In the genomic region with DNA sequence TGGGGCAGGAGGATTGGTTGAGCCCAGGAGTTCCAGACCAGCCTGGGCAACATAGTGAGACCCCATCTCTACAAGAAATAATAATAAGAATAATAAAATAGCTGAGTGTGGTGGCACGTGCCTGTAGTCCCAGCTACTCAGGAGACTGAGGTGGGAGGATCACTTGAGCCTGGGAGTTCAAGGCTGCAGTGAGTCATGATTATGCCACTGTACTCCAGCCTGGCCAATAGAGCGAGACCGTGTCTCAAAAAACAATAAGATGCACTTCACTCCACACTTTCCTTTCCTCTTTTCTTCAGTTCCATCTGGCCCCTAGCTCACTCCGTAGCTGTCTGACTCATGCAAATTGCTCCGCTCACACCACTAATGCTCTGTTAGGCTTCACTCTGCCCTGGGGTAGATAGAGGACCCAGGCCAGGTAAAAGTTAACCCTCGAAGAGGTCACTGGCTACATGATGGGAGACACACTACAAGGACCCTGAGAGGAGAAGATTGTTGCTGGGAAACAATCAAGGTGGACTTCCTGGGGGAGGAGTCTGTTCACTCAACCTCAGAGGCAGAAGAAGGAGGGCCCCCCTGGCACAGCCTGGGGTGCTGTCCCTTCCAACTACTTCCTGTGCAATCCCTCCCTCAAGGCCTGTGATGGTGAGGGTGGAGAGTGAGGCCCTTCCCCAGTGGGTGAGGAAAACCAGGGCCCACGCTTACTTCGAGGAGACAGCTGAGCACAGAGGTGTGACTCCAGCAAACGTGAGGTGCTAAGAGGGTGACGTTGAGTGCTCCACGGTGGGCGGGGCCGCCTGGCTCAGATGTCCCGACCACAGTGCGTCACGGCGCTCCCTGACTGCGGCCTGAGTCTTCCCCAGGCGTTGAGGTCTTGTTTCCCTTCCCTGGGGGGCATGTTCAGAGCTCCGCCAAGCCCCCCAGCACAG, we compare ENCODE assay signal across 8 cellular contexts. TPM values are rescaled to one million over a fixed set of nuclear protein-coding genes. Genes with fewer than 3 reads are reported as not detected.
DNase-seq lines count a peak whose midpoint lies in the region; ATAC-seq and TF ChIP-seq lines count a peak whose summit lies in the region.

No MANE protein-coding gene starts in this region.

- WGBS in H9 (ENCODE audit: extremely low coverage, insufficient read length, low lambda C conversion rate): no CpG with 5 or more reads among the region's 20 CpGs

- H3K9me3 Mint-ChIP-seq in H9: no peaks in the 10 kb centered on the region
- H3K9me3 Mint-ChIP-seq in central memory CD8-positive, alpha-beta T cell: no peaks in the 10 kb centered on the region

- peak overlapping the region; percentile 24 for H4K8ac ChIP-seq in H9 (replicated peaks; ENCODE audit: insufficient read length, low read depth, low read length)

- H3K4me1 Mint-ChIP-seq in H9: peaks cover 9 to 12% of the 10 kb centered on the region in 2 experiments
- peaks cover 28% of the 10 kb centered on the region for H3K4me1 Mint-ChIP-seq in central memory CD8-positive, alpha-beta T cell

- H3K4me1 ChIP-seq in H9 (ENCODE audit: insufficient read depth, low read length) (peaks cover 4% of the 10 kb centered on the region; the same call in 1 of the 2 replicates), OCI-LY7 (ENCODE audit: insufficient read depth, low read length, poor library complexity, severe bottlenecking) (peaks cover 81% of the 10 kb centered on the region)

- H3K56ac ChIP-seq in H9 (ENCODE audit: insufficient read length, low read depth, low read length): no peak overlapping the region

- H4K20me1 ChIP-seq in H9 (ENCODE audit: control insufficient read depth, insufficient read depth, insufficient read length) (no peaks in the 10 kb centered on the region), OCI-LY7 (ENCODE audit: insufficient read depth, low read length) (no peaks in the 10 kb centered on the region)

- no peak overlapping the region for H3K18ac ChIP-seq in H9 (ENCODE audit: insufficient read length, low read depth, low read length)

- H3K27ac Mint-ChIP-seq in H9: no peak overlapping the region
- peak overlapping the region; percentile 29 for H3K27ac Mint-ChIP-seq in central memory CD8-positive, alpha-beta T cell (ENCODE audit: low read depth)

- H3K4me3 ChIP-seq in OCI-LY7 (ENCODE audit: low read depth, low read length, poor library complexity, severe bottlenecking): peak overlapping the region; percentile 60

- no peak overlapping the region for H3K4me3 Mint-ChIP-seq in H9
- peak overlapping the region; percentile 11 for H3K4me3 Mint-ChIP-seq in central memory CD8-positive, alpha-beta T cell

- H3K4me2 ChIP-seq in H9 (ENCODE audit: insufficient read depth, insufficient read length, low read length) (no peak overlapping the region), OCI-LY7 (ENCODE audit: low read length) (peak overlapping the region; percentile 83)

- no peak overlapping the region for H2BK12ac ChIP-seq in H9 (ENCODE audit: insufficient read length, low read depth, low read length)

- TF ChIP-seq CTCF in H9 (conservative IDR thresholded peaks at IDR 0.05) (no peak), OCI-LY7 (conservative IDR thresholded peaks at IDR 0.05; ENCODE audit: low read length) (no peak)

- DNase-seq in H9 (no peak), OCI-LY7 (ENCODE audit: low spot score) (peak; percentile 91), NCI-H2227 (lab: John Stamatoyannopoulos, UW; ENCODE audit: unreplicated experiment) (no peak), NCI-H1105 (lab: John Stamatoyannopoulos, UW) (no peak), hepatic stellate cell (ENCODE audit: low spot score) (no peak)
- peak; percentile 64 to 86 for DNase-seq in central memory CD8-positive, alpha-beta T cell (ENCODE audit: low spot score in 2 of 2)
- DNase-seq in stimulated activated naive CD8-positive, alpha-beta T cell treated with anti-CD3 and anti-CD28 coated beads, Interleukin-15, Interleukin-2, amounts not matched to agents 100 U/mL and 50 U/mL, for 24 hours: peak; percentile 78

- H2BK5ac ChIP-seq in H9 (ENCODE audit: insufficient read length, low read length): no peak overlapping the region

- H2BK20ac ChIP-seq in H9 (ENCODE audit: low read depth, low read length, poor library complexity, severe bottlenecking): no peak overlapping the region

- no peak overlapping the region for H3K4ac ChIP-seq in H9 (ENCODE audit: low read depth, low read length)

- H4K91ac ChIP-seq in H9 (ENCODE audit: insufficient read length, low read depth, low read length): no peak overlapping the region

- no peak overlapping the region for H2AFZ ChIP-seq in H9 (ENCODE audit: low read length)
- H2AFZ ChIP-seq in OCI-LY7 (ENCODE audit: low read length): peak overlapping the region; percentile 86

- H3K23ac ChIP-seq in H9 (ENCODE audit: insufficient read length, low read depth, low read length): no peak overlapping the region

- H3K27ac ChIP-seq in H9 (ENCODE audit: insufficient read length, low read depth, low read length): no peak overlapping the region
- H3K27ac ChIP-seq in OCI-LY7 (ENCODE audit: low read depth, low read length, poor library complexity, severe bottlenecking): peak overlapping the region; percentile 90

- no peak overlapping the region for H3T11ph ChIP-seq in H9 (ENCODE audit: low read length)

- no peaks in the 10 kb centered on the region for H3K23me2 ChIP-seq in H9 (ENCODE audit: insufficient read length, low read depth, low read length, poor library complexity, severe bottlenecking)

- H3K27me3 Mint-ChIP-seq in H9 (ENCODE audit: low read depth): peaks cover 5% of the 10 kb centered on the region; the same call in 1 of the 2 replicates
- no peaks in the 10 kb centered on the region for H3K27me3 Mint-ChIP-seq in central memory CD8-positive, alpha-beta T cell

- CTCF ChIA-PET in OCI-LY7 (lab: Charles Lee; ENCODE audit: unreplicated experiment): no interaction called here

- H4K5ac ChIP-seq in H9 (ENCODE audit: insufficient read length, low read depth, low read length): peak overlapping the region; percentile 81

- no peaks in the 10 kb centered on the region for H3K36me3 ChIP-seq in OCI-LY7 (ENCODE audit: insufficient read depth, low read length)

- H2BK15ac ChIP-seq in H9 (ENCODE audit: low read depth, low read length): peak overlapping the region; percentile 99; the same call in 1 of the 2 replicates

- H2BK120ac ChIP-seq in H9 (ENCODE audit: low read depth, low read length, poor library complexity, severe bottlenecking): no peak overlapping the region

- H3K36me3 Mint-ChIP-seq in H9 (ENCODE audit: insufficient read depth in 1 of 3, low read depth in 3 of 3): no peaks in the 10 kb centered on the region; a peak in 1 of 7 replicates
- H3K36me3 Mint-ChIP-seq in central memory CD8-positive, alpha-beta T cell (ENCODE audit: insufficient read depth): peaks cover 2% of the 10 kb centered on the region

- peak; percentile 42 for ATAC-seq in GM18498 (IDR thresholded peaks at IDR 0.05; ENCODE audit: unreplicated experiment)
- peak; percentile 93 for ATAC-seq in central memory CD8-positive, alpha-beta T cell (replicated peaks; ENCODE audit: extremely low read depth, poor library complexity, severe bottlenecking)
- peak; percentile 78 for ATAC-seq in stimulated activated naive CD8-positive, alpha-beta T cell treated with anti-CD3 and anti-CD28 coated beads, Interleukin-15, Interleukin-2, amounts not matched to agents 100 U/mL and 50 U/mL, for 24 hours

- no TSS peak for BruUV-seq in OCI-LY7 (replicated peaks; lab: Mats Ljungman, UMichigan)

- H3K79me2 ChIP-seq in H9 (ENCODE audit: insufficient read depth, low read length): no peaks in the 10 kb centered on the region
- H3K79me2 ChIP-seq in OCI-LY7 (ENCODE audit: insufficient read depth, low read depth, low read length): no peaks in the 10 kb centered on the region

- no peaks in the 10 kb centered on the region for H3K9me2 ChIP-seq in OCI-LY7 (ENCODE audit: insufficient read depth, low read length)

- intact Hi-C loops in OCI-LY7 (cut with micrococcal nuclease; ENCODE audit: unreplicated experiment): no loop called here

- H3K14ac ChIP-seq in H9 (ENCODE audit: insufficient read depth, low read length): peak overlapping the region; percentile 77

- POLR2A ChIA-PET in OCI-LY7 (lab: Charles Lee): interaction anchor here (0.6 to 3.5 kb wide), 6 partner anchors 13 to 679 kb away, joined by 3 to 14 read pairs (median 5); no protein-coding TSS in a partner anchor

- H2AK5ac ChIP-seq in H9 (ENCODE audit: insufficient read length, low read length): no peak overlapping the region

- H3K9me3 ChIP-seq in H9 (ENCODE audit: control insufficient read depth, low read depth, low read length) (no peaks in the 10 kb centered on the region), OCI-LY7 (ENCODE audit: low read length) (no peaks in the 10 kb centered on the region)

- no peaks in the 10 kb centered on the region for H3K79me1 ChIP-seq in H9 (ENCODE audit: insufficient read depth, low read depth, low read length, poor library complexity, severe bottlenecking)

- no peak overlapping the region for H3K9ac ChIP-seq in H9 (ENCODE audit: extremely low read depth, insufficient read length, low read length)

- H3K27me3 ChIP-seq in H9 (ENCODE audit: insufficient read depth, low read length): no peaks in the 10 kb centered on the region

RNA-seq across cellular contexts. Expression of a gene that starts 8.8 kb away (rescaled TPM):
- total RNA-seq in H9 (2021) (1.9 and 2.1 TPM in 2 replicates), OCI-LY7 (2022) (16.1 and 20.9 TPM in 2 replicates)
- 18.1 and 22.3 TPM in 2 replicates for total RNA-seq in OCI-LY7 (2014; rRNA removed; shearing (Covaris generic))

RNA-seq across cellular contexts. Expression of a gene that starts 19.9 kb away (rescaled TPM):
- total RNA-seq in H9 (2021) (19.5 and 20.3 TPM in 2 replicates), OCI-LY7 (2022) (12.6 and 16.0 TPM in 2 replicates)
- 9.7 and 14.4 TPM in 2 replicates for total RNA-seq in OCI-LY7 (2014; rRNA removed; shearing (Covaris generic))

RNA-seq across cellular contexts. Expression of a gene that starts 40.4 kb away (rescaled TPM):
- 2.4 TPM in 2 replicates for total RNA-seq in H9 (2021)
- total RNA-seq in OCI-LY7 (2014; rRNA removed; shearing (Covaris generic)): 40.9 and 41.8 TPM in 2 replicates
- 68.3 and 76.1 TPM in 2 replicates for total RNA-seq in OCI-LY7 (2022)

RNA-seq across cellular contexts. Expression of a gene that starts 57.9 kb away (rescaled TPM):
- total RNA-seq in H9 (2021) (31.4 and 32.1 TPM in 2 replicates), OCI-LY7 (2022) (2.3 and 2.9 TPM in 2 replicates)
- 1.2 and 1.5 TPM in 2 replicates for total RNA-seq in OCI-LY7 (2014; rRNA removed; shearing (Covaris generic))

Comparison
In these comparisons a context has a peak if more than half of its experiments do, and no peak if none do; other contexts are left out.
1. ATAC-seq: peak in every context shown above with its lines; median percentile 93 in central memory CD8-positive, alpha-beta T cell; 78 in stimulated activated naive CD8-positive, alpha-beta T cell treated with anti-CD3 and anti-CD28 coated beads, Interleukin-15, Interleukin-2, amounts not matched to agents 100 U/mL and 50 U/mL, for 24 hours; 42 in GM18498.
2. DNase-seq: peak in OCI-LY7 (single experiment), central memory CD8-positive, alpha-beta T cell (2 of 2) and stimulated activated naive CD8-positive, alpha-beta T cell treated with anti-CD3 and anti-CD28 coated beads, Interleukin-15, Interleukin-2, amounts not matched to agents 100 U/mL and 50 U/mL, for 24 hours (single experiment); none in H9 (single experiment), NCI-H2227 (single experiment), NCI-H1105 (single experiment) and hepatic stellate cell (single experiment).
3. RNA of a gene that starts 40.4 kb away (total RNA-seq): 40.9 to 76.1 TPM in OCI-LY7; 2.4 TPM in H9; every median in the first group is over 10 times any median in the second.